ENCODE assay signal across 23 cellular contexts in the genomic region with DNA sequence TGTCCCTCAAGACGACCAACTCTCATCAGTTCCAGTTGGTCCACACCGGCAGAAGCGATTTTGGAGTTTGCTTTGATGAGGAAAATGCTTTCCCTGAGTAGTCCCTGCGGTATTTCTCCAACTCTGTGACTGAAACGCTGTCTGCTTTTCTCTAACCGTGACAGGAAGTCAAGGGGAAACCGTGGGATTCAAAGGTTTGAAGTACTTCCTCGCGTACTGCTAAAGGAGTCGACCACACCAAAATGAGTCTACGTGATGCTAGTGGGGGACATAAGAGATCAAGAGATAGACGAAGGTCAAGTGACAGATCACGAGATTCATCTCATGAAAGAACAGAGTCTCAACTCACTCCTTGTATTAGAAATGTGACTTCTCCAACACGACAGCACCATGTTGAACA. TPM values are rescaled to one million over a fixed set of nuclear protein-coding genes. Genes with fewer than 3 reads are reported as not detected.
DNase-seq lines count a peak whose midpoint lies in the region; ATAC-seq and FAIRE-seq lines count a peak whose summit lies in the region.
"Had no signal": no experiment of that assay in that cellular context is flagged by ENCODE, and none has a peak within 500 bp of the region (broad histone marks: within the 10 kb centered on the region; RNA-seq: fewer than 3 reads in every experiment).

No MANE protein-coding gene starts in this region.

- peak overlapping the region; percentile 21 for H3K27ac Mint-ChIP-seq in activated naive CD8-positive, alpha-beta T cell treated with anti-CD3 and anti-CD28 coated beads, Interleukin-2, amount 10 ng/mL, durations not matched to agents 7 days and 5 days
- H3K27ac Mint-ChIP-seq in activated naive CD8-positive, alpha-beta T cell treated with anti-CD3 and anti-CD28 coated beads for 36 hours = no peak overlapping the region
- H3K27ac Mint-ChIP-seq in activated T-helper 2 cell treated with anti-CD3 and anti-CD28 coated beads, Interferon-gamma antibody, Interleukin-2, Interleukin-4, amounts not matched to agents 10 μg/mL and 5 μg/mL and 100 μg/mL, durations not matched to agents 14 hours and 24 hours and 36 hours = no peak overlapping the region
- H3K27ac Mint-ChIP-seq: CD4-positive, CD25-positive, alpha-beta regulatory T cell; CD8-positive, alpha-beta T cell had no signal

- H3K27me3 Mint-ChIP-seq in activated naive CD8-positive, alpha-beta T cell treated with anti-CD3 and anti-CD28 coated beads, Interleukin-2, amount 10 ng/mL, durations not matched to agents 7 days and 5 days = peaks cover 8% of the 10 kb centered on the region
- H3K27me3 Mint-ChIP-seq in activated naive CD8-positive, alpha-beta T cell treated with anti-CD3 and anti-CD28 coated beads for 36 hours = peaks cover 11% of the 10 kb centered on the region
- peaks cover 24% of the 10 kb centered on the region for H3K27me3 Mint-ChIP-seq in activated T-helper 2 cell treated with anti-CD3 and anti-CD28 coated beads, Interferon-gamma antibody, Interleukin-2, Interleukin-4, amounts not matched to agents 10 μg/mL and 5 μg/mL and 100 μg/mL, durations not matched to agents 14 hours and 24 hours and 36 hours (ENCODE audit: low read depth)

- no peak overlapping the region for H3K4me3 Mint-ChIP-seq in activated naive CD8-positive, alpha-beta T cell treated with anti-CD3 and anti-CD28 coated beads, Interleukin-2, amount 10 ng/mL, durations not matched to agents 7 days and 5 days
- no peak overlapping the region for H3K4me3 Mint-ChIP-seq in activated naive CD8-positive, alpha-beta T cell treated with anti-CD3 and anti-CD28 coated beads for 36 hours
- no peak overlapping the region for H3K4me3 Mint-ChIP-seq in activated T-helper 2 cell treated with anti-CD3 and anti-CD28 coated beads, Interferon-gamma antibody, Interleukin-2, Interleukin-4, amounts not matched to agents 10 μg/mL and 5 μg/mL and 100 μg/mL, durations not matched to agents 14 hours and 24 hours and 36 hours (ENCODE audit: low read depth)
- H3K4me3 Mint-ChIP-seq: CD4-positive, CD25-positive, alpha-beta regulatory T cell; CD8-positive, alpha-beta T cell had no signal

- no peak for DNase-seq in activated naive CD8-positive, alpha-beta T cell treated with anti-CD3 and anti-CD28 coated beads, Interleukin-2, amount 10 ng/mL, durations not matched to agents 7 days and 5 days
- DNase-seq in activated naive CD8-positive, alpha-beta T cell treated with anti-CD3 and anti-CD28 coated beads for 36 hours = no peak
- DNase-seq in HTR-8/SVneo (ENCODE audit: insufficient read length, low spot score) (no peak), SJSA1 (ENCODE audit: low read depth in 1 of 2, low spot score in 2 of 2) (peak; percentile 80 to 89)
- DNase-seq in stimulated activated CD4-positive, alpha-beta T cell treated with anti-CD3 and anti-CD28 coated beads, Interleukin-12 subunit alpha, Interleukin-12 subunit beta, amount 100 ng/mL, for 4 hours = no peak
- no peak for DNase-seq in activated T-helper 2 cell treated with anti-CD3 and anti-CD28 coated beads, Interferon-gamma antibody, Interleukin-2, Interleukin-4, amounts not matched to agents 10 μg/mL and 5 μg/mL and 100 μg/mL, durations not matched to agents 14 hours and 24 hours and 36 hours (ENCODE audit: low spot score)
- DNase-seq: 8988T; ACHN; AML-193; BE2C; Caco-2; CD4-positive, CD25-positive, alpha-beta regulatory T cell; CD8-positive, alpha-beta T cell; DMS153; DND-41; GM23248; H7; HCEC 1CT had no signal

- no peaks in the 10 kb centered on the region for H3K36me3 Mint-ChIP-seq in activated naive CD8-positive, alpha-beta T cell treated with anti-CD3 and anti-CD28 coated beads, Interleukin-2, amount 10 ng/mL, durations not matched to agents 7 days and 5 days
- no peaks in the 10 kb centered on the region for H3K36me3 Mint-ChIP-seq in activated naive CD8-positive, alpha-beta T cell treated with anti-CD3 and anti-CD28 coated beads for 36 hours
- H3K36me3 Mint-ChIP-seq in activated T-helper 2 cell treated with anti-CD3 and anti-CD28 coated beads, Interferon-gamma antibody, Interleukin-2, Interleukin-4, amounts not matched to agents 10 μg/mL and 5 μg/mL and 100 μg/mL, durations not matched to agents 14 hours and 24 hours and 36 hours (ENCODE audit: low read depth) = no peaks in the 10 kb centered on the region
- H3K36me3 Mint-ChIP-seq: CD4-positive, CD25-positive, alpha-beta regulatory T cell; CD8-positive, alpha-beta T cell had no signal

- peaks cover 6% of the 10 kb centered on the region for H3K4me1 Mint-ChIP-seq in activated naive CD8-positive, alpha-beta T cell treated with anti-CD3 and anti-CD28 coated beads, Interleukin-2, amount 10 ng/mL, durations not matched to agents 7 days and 5 days
- H3K4me1 Mint-ChIP-seq in activated naive CD8-positive, alpha-beta T cell treated with anti-CD3 and anti-CD28 coated beads for 36 hours = peaks cover 11% of the 10 kb centered on the region
- peaks cover 29% of the 10 kb centered on the region for H3K4me1 Mint-ChIP-seq in activated T-helper 2 cell treated with anti-CD3 and anti-CD28 coated beads, Interferon-gamma antibody, Interleukin-2, Interleukin-4, amounts not matched to agents 10 μg/mL and 5 μg/mL and 100 μg/mL, durations not matched to agents 14 hours and 24 hours and 36 hours (ENCODE audit: low read depth)

- H3K9me3 ChIP-seq in SJSA1 (replicated peaks) = peaks cover 42% of the 10 kb centered on the region
- H3K9me3 ChIP-seq: A549, BE2C, Caco-2 had no signal

- H3K36me3 ChIP-seq in SJSA1 = no peaks in the 10 kb centered on the region
- H3K36me3 ChIP-seq: BE2C had no signal

- no peak for ATAC-seq in activated naive CD8-positive, alpha-beta T cell treated with anti-CD3 and anti-CD28 coated beads, Interleukin-2, amount 10 ng/mL, durations not matched to agents 7 days and 5 days (ENCODE audit: low read depth)
- no peak for ATAC-seq in HG03097 (IDR thresholded peaks at IDR 0.05; ENCODE audit: low FRiP score, unreplicated experiment)
- ATAC-seq: A549; CD8-positive, alpha-beta T cell had no signal

- POLR2A ChIA-PET in activated naive CD8-positive, alpha-beta T cell treated with anti-CD3 and anti-CD28 coated beads, Interleukin-2, amount 10 ng/mL, durations not matched to agents 7 days and 5 days (lab: Charles Lee) = no interaction called here

- peaks cover 89% of the 10 kb centered on the region for H3K27me3 ChIP-seq in SJSA1 (replicated peaks)

- H3K4me1 ChIP-seq in SJSA1 (replicated peaks) = no peaks in the 10 kb centered on the region
- H3K4me1 ChIP-seq: A549, BE2C, Caco-2 had no signal

- intact Hi-C loops in activated T-helper 2 cell treated with anti-CD3 and anti-CD28 coated beads, Interferon-gamma antibody, Interleukin-2, Interleukin-4, amounts not matched to agents 10 μg/mL and 5 μg/mL and 100 μg/mL, durations not matched to agents 14 hours and 24 hours and 36 hours (cut with micrococcal nuclease) = no loop called here

- peak; percentile 87 for FAIRE-seq in HTR-8/SVneo (lab: Jason Lieb, UNC)
- FAIRE-seq: A549, G401.6, H1 had no signal

- H3K4me3 ChIP-seq in SJSA1 = no peak overlapping the region
- H3K4me3 ChIP-seq: A549, GM23248 had no signal

- no peaks in the 10 kb centered on the region for H3K9me3 Mint-ChIP-seq in activated naive CD8-positive, alpha-beta T cell treated with anti-CD3 and anti-CD28 coated beads, Interleukin-2, amount 10 ng/mL, durations not matched to agents 7 days and 5 days
- no peaks in the 10 kb centered on the region for H3K9me3 Mint-ChIP-seq in activated naive CD8-positive, alpha-beta T cell treated with anti-CD3 and anti-CD28 coated beads for 36 hours
- H3K9me3 Mint-ChIP-seq in activated T-helper 2 cell treated with anti-CD3 and anti-CD28 coated beads, Interferon-gamma antibody, Interleukin-2, Interleukin-4, amounts not matched to agents 10 μg/mL and 5 μg/mL and 100 μg/mL, durations not matched to agents 14 hours and 24 hours and 36 hours = no peaks in the 10 kb centered on the region
- H3K9me3 Mint-ChIP-seq: CD4-positive, CD25-positive, alpha-beta regulatory T cell; CD8-positive, alpha-beta T cell had no signal

- no peak overlapping the region for H3K27ac ChIP-seq in SJSA1
- H3K27ac ChIP-seq: A549, C4-2B, GM23248 had no signal

RNA-seq across cellular contexts. Expression of a gene that starts 28.6 kb away (rescaled TPM):
- total RNA-seq in activated naive CD8-positive, alpha-beta T cell treated with anti-CD3 and anti-CD28 coated beads, Interleukin-2, amount 10 ng/mL, durations not matched to agents 7 days and 5 days = not detected
- not detected for total RNA-seq in activated naive CD8-positive, alpha-beta T cell treated with anti-CD3 and anti-CD28 coated beads for 36 hours
- total RNA-seq in SJSA1 (2014; rRNA removed; shearing (Covaris generic)) = 0.21 TPM in 1 of 2 replicates, not detected in the other
- not detected in 2 replicates for total RNA-seq in activated T-helper 2 cell treated with anti-CD3 and anti-CD28 coated beads, Interferon-gamma antibody, Interleukin-2, Interleukin-4, amounts not matched to agents 10 μg/mL and 5 μg/mL and 100 μg/mL, durations not matched to agents 14 hours and 24 hours and 36 hours
- total RNA-seq: Caco-2; CD4-positive, CD25-positive, alpha-beta regulatory T cell; CD8-positive, alpha-beta T cell; GM23248; H1; H7 had no signal

RNA-seq across cellular contexts. Expression of a gene that starts 45.3 kb away (rescaled TPM):
- not detected for total RNA-seq in activated naive CD8-positive, alpha-beta T cell treated with anti-CD3 and anti-CD28 coated beads, Interleukin-2, amount 10 ng/mL, durations not matched to agents 7 days and 5 days
- not detected for total RNA-seq in activated naive CD8-positive, alpha-beta T cell treated with anti-CD3 and anti-CD28 coated beads for 36 hours
- not detected in 2 replicates for total RNA-seq in SJSA1 (2014; rRNA removed; shearing (Covaris generic))
- not detected in 2 replicates for total RNA-seq in activated T-helper 2 cell treated with anti-CD3 and anti-CD28 coated beads, Interferon-gamma antibody, Interleukin-2, Interleukin-4, amounts not matched to agents 10 μg/mL and 5 μg/mL and 100 μg/mL, durations not matched to agents 14 hours and 24 hours and 36 hours
- total RNA-seq: Caco-2; CD4-positive, CD25-positive, alpha-beta regulatory T cell; CD8-positive, alpha-beta T cell; GM23248; H1; H7 had no signal

RNA-seq across cellular contexts. Expression of a gene that starts 47.3 kb away (rescaled TPM):
- total RNA-seq in activated naive CD8-positive, alpha-beta T cell treated with anti-CD3 and anti-CD28 coated beads, Interleukin-2, amount 10 ng/mL, durations not matched to agents 7 days and 5 days = not detected
- total RNA-seq in activated naive CD8-positive, alpha-beta T cell treated with anti-CD3 and anti-CD28 coated beads for 36 hours = not detected
- total RNA-seq in SJSA1 (2014; rRNA removed; shearing (Covaris generic)) = 0.08 TPM in 1 of 2 replicates, not detected in the other
- total RNA-seq in activated T-helper 2 cell treated with anti-CD3 and anti-CD28 coated beads, Interferon-gamma antibody, Interleukin-2, Interleukin-4, amounts not matched to agents 10 μg/mL and 5 μg/mL and 100 μg/mL, durations not matched to agents 14 hours and 24 hours and 36 hours = not detected in 2 replicates
- total RNA-seq: Caco-2; CD4-positive, CD25-positive, alpha-beta regulatory T cell; CD8-positive, alpha-beta T cell; GM23248; H1; H7 had no signal

Comparison
In these comparisons a context has a peak if more than half of its experiments do, and no peak if none do; other contexts are left out.
1. DNase-seq: peak in SJSA1 (2 of 2); none in activated naive CD8-positive, alpha-beta T cell treated with anti-CD3 and anti-CD28 coated beads, Interleukin-2, amount 10 ng/mL, durations not matched to agents 7 days and 5 days (single experiment), activated naive CD8-positive, alpha-beta T cell treated with anti-CD3 and anti-CD28 coated beads for 36 hours (single experiment), HTR-8/SVneo (single experiment), stimulated activated CD4-positive, alpha-beta T cell treated with anti-CD3 and anti-CD28 coated beads, Interleukin-12 subunit alpha, Interleukin-12 subunit beta, amount 100 ng/mL, for 4 hours (single experiment) and activated T-helper 2 cell treated with anti-CD3 and anti-CD28 coated beads, Interferon-gamma antibody, Interleukin-2, Interleukin-4, amounts not matched to agents 10 μg/mL and 5 μg/mL and 100 μg/mL, durations not matched to agents 14 hours and 24 hours and 36 hours (single experiment).